ENCODE assay signal across 1 cellular context in the genomic region with DNA sequence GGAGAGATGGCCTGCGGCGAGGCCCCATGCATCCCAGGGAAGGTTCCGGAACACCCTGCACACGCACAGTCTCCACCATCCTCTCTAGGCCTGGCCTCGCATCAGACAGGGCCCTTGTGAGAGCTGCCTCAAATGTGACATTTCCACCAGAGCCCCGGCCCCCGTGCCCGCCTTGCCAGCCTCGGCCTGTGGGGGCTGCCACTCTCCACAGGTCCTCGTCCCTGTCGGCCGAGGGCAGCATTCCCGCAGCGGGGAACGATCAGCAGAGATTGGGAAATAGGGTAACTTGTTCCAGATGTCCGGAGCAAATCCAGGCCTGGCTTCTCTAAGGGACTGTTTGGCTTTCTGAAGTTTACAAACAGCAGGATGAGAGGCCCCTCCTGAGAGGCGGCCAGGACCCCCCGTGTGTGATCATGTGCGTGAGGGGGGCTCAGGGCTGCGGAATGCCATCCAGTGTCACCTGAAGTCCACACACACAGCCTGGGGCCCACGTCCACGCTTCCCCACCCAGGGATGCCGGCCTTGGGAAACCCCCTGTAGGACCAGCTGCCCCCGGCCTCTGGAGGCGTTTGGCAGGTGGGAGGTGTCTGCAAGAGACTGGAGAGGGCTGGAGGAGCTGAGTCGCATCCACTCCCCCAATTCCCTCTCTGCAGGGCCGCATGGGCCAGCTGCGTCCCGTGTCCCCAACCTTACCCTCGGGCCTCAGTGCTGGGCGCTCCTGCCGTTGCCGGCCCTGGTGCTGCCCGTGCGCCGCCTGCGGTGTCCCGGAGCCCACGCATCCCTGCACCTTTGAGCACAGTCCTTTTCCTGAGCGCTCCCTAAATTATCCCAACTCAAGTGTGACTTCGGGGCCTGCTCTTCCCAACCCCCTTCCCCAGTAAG.
TF ChIP-seq lines count a peak whose summit lies in the region.

No MANE protein-coding gene starts in this region.

TF ChIP-seq in H1, 55 proteins besides CTCF, POLR2A, EP300 and RAD21:
- TF ChIP-seq E2F6 (IDR thresholded peaks at IDR 0.05) (no peak), RXRA (IDR thresholded peaks at IDR 0.05; ENCODE audit: insufficient read depth, low read depth, low read length) (no peak), POU5F1 (IDR thresholded peaks at IDR 0.05; ENCODE audit: low read depth, low read length) (no peak), RNF2 (IDR thresholded peaks at IDR 0.05; ENCODE audit: borderline replicate concordance, low read depth, low read length, missing control alignments, poor library complexity, severe bottlenecking) (no peak), TAF7 (optimal IDR thresholded peaks at IDR 0.05; ENCODE audit: borderline replicate concordance, low read depth, low read length) (no peak), TBP (IDR thresholded peaks at IDR 0.05; ENCODE audit: low read depth, low read length) (no peak), CTBP2 (IDR thresholded peaks at IDR 0.05; ENCODE audit: borderline replicate concordance, insufficient read depth, insufficient read length, low read length) (no peak), ASH2L (IDR thresholded peaks at IDR 0.05; ENCODE audit: low read length) (no peak), PHF8 (conservative IDR thresholded peaks at IDR 0.05; ENCODE audit: low read depth, low read length) (no peak), KDM1A (IDR thresholded peaks at IDR 0.05; ENCODE audit: borderline replicate concordance, low read length) (no peak), CEBPB (IDR thresholded peaks at IDR 0.05; ENCODE audit: low read depth, low read length) (no peak), KDM5A (IDR thresholded peaks at IDR 0.05; ENCODE audit: low read length) (no peak), SP2 (IDR thresholded peaks at IDR 0.05; ENCODE audit: low read length) (no peak), ZNF274 (IDR thresholded peaks at IDR 0.05; ENCODE audit: borderline replicate concordance, extremely low read depth, low read length) (no peak)
- TF ChIP-seq, protein P1, sequence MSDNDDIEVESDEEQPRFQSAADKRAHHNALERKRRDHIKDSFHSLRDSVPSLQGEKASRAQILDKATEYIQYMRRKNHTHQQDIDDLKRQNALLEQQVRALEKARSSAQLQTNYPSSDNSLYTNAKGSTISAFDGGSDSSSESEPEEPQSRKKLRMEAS (IDR thresholded peaks at IDR 0.05), result no peak
- TF ChIP-seq, protein P2, sequence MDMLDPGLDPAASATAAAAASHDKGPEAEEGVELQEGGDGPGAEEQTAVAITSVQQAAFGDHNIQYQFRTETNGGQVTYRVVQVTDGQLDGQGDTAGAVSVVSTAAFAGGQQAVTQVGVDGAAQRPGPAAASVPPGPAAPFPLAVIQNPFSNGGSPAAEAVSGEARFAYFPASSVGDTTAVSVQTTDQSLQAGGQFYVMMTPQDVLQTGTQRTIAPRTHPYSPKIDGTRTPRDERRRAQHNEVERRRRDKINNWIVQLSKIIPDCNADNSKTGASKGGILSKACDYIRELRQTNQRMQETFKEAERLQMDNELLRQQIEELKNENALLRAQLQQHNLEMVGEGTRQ (IDR thresholded peaks at IDR 0.05; ENCODE audit: low read length), result no peak
- TF ChIP-seq, protein P3, sequence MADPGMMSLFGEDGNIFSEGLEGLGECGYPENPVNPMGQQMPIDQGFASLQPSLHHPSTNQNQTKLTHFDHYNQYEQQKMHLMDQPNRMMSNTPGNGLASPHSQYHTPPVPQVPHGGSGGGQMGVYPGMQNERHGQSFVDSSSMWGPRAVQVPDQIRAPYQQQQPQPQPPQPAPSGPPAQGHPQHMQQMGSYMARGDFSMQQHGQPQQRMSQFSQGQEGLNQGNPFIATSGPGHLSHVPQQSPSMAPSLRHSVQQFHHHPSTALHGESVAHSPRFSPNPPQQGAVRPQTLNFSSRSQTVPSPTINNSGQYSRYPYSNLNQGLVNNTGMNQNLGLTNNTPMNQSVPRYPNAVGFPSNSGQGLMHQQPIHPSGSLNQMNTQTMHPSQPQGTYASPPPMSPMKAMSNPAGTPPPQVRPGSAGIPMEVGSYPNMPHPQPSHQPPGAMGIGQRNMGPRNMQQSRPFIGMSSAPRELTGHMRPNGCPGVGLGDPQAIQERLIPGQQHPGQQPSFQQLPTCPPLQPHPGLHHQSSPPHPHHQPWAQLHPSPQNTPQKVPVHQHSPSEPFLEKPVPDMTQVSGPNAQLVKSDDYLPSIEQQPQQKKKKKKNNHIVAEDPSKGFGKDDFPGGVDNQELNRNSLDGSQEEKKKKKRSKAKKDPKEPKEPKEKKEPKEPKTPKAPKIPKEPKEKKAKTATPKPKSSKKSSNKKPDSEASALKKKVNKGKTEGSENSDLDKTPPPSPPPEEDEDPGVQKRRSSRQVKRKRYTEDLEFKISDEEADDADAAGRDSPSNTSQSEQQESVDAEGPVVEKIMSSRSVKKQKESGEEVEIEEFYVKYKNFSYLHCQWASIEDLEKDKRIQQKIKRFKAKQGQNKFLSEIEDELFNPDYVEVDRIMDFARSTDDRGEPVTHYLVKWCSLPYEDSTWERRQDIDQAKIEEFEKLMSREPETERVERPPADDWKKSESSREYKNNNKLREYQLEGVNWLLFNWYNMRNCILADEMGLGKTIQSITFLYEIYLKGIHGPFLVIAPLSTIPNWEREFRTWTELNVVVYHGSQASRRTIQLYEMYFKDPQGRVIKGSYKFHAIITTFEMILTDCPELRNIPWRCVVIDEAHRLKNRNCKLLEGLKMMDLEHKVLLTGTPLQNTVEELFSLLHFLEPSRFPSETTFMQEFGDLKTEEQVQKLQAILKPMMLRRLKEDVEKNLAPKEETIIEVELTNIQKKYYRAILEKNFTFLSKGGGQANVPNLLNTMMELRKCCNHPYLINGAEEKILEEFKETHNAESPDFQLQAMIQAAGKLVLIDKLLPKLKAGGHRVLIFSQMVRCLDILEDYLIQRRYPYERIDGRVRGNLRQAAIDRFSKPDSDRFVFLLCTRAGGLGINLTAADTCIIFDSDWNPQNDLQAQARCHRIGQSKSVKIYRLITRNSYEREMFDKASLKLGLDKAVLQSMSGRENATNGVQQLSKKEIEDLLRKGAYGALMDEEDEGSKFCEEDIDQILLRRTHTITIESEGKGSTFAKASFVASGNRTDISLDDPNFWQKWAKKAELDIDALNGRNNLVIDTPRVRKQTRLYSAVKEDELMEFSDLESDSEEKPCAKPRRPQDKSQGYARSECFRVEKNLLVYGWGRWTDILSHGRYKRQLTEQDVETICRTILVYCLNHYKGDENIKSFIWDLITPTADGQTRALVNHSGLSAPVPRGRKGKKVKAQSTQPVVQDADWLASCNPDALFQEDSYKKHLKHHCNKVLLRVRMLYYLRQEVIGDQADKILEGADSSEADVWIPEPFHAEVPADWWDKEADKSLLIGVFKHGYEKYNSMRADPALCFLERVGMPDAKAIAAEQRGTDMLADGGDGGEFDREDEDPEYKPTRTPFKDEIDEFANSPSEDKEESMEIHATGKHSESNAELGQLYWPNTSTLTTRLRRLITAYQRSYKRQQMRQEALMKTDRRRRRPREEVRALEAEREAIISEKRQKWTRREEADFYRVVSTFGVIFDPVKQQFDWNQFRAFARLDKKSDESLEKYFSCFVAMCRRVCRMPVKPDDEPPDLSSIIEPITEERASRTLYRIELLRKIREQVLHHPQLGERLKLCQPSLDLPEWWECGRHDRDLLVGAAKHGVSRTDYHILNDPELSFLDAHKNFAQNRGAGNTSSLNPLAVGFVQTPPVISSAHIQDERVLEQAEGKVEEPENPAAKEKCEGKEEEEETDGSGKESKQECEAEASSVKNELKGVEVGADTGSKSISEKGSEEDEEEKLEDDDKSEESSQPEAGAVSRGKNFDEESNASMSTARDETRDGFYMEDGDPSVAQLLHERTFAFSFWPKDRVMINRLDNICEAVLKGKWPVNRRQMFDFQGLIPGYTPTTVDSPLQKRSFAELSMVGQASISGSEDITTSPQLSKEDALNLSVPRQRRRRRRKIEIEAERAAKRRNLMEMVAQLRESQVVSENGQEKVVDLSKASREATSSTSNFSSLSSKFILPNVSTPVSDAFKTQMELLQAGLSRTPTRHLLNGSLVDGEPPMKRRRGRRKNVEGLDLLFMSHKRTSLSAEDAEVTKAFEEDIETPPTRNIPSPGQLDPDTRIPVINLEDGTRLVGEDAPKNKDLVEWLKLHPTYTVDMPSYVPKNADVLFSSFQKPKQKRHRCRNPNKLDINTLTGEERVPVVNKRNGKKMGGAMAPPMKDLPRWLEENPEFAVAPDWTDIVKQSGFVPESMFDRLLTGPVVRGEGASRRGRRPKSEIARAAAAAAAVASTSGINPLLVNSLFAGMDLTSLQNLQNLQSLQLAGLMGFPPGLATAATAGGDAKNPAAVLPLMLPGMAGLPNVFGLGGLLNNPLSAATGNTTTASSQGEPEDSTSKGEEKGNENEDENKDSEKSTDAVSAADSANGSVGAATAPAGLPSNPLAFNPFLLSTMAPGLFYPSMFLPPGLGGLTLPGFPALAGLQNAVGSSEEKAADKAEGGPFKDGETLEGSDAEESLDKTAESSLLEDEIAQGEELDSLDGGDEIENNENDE (IDR thresholded peaks at IDR 0.05; ENCODE audit: insufficient replicate concordance, low read length), result no peak
